In the genomic region with DNA sequence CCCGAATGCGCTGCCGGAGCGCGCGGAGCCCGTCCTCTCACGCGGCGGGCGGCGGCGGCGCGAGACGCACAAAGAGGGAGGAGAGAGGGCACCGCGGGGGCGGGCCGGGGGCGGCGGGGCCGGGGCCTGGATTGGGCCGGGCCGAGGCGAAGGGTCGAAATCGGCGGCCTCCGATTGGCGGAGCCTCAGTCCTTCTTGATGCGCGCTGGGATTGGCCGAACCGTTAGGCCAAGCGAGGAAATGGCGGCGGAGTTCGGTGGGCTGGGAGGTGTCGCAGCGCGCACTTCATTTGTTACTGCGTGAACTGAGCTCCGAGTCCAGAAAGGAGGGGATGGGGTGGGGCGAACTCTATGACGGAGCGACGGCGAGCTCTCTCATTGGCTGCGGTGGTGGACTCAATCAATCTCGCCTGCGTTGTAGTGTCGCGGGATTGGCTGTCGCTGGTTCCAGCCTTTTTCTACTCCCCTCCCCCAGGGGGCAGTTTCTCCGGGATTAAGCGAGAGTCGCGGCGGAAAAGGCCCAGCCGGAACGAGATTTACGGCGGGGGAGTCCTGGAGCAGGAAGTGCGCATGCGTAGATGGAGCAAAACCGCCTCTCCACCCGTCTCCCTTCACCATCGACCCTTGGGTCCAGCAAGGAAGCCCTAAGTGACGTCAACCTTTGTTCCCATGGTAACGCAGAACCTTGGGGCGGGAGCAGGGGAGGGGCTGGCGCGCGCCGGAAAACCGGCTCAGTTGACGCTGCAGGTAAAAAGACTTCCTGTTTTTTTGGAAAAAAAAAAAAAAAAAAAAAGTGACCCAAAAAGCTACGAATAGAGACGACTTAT, we compare ENCODE assay signal across 8 cellular contexts. TPM values are rescaled to one million over a fixed set of nuclear protein-coding genes. Genes with fewer than 3 reads are reported as not detected.
DNase-seq lines count a peak whose midpoint lies in the region; ATAC-seq and TF ChIP-seq lines count a peak whose summit lies in the region.

A gene with protein sequence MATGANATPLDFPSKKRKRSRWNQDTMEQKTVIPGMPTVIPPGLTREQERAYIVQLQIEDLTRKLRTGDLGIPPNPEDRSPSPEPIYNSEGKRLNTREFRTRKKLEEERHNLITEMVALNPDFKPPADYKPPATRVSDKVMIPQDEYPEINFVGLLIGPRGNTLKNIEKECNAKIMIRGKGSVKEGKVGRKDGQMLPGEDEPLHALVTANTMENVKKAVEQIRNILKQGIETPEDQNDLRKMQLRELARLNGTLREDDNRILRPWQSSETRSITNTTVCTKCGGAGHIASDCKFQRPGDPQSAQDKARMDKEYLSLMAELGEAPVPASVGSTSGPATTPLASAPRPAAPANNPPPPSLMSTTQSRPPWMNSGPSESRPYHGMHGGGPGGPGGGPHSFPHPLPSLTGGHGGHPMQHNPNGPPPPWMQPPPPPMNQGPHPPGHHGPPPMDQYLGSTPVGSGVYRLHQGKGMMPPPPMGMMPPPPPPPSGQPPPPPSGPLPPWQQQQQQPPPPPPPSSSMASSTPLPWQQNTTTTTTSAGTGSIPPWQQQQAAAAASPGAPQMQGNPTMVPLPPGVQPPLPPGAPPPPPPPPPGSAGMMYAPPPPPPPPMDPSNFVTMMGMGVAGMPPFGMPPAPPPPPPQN (minus strand): TSS at position 70 of the 826 bp plus-strand sequence. CDS start 150 bp downstream, outside the sequence.

- peak within 1 kb of the TSS; percentile 92 for H3K4me2 ChIP-seq in osteoblast (ENCODE audit: insufficient read depth, low read length)

- H3K36me3 Mint-ChIP-seq in activated naive CD8-positive, alpha-beta T cell treated with anti-CD3 and anti-CD28 coated beads, Interleukin-2, amount 10 ng/mL, durations not matched to agents 7 days and 5 days, result peaks cover 33% of the 10 kb centered on the region
- no peaks in the 10 kb centered on the region for H3K36me3 Mint-ChIP-seq in glutamatergic neuron (ENCODE audit: unreplicated experiment)

- H3K36me3 ChIP-seq in osteoblast (ENCODE audit: insufficient read depth, low read length), result peaks cover 32% of the 10 kb centered on the region
- peaks cover 25% of the 10 kb centered on the region for H3K36me3 ChIP-seq in thoracic aorta

- H3K4me3 ChIP-seq in osteoblast (ENCODE audit: insufficient read depth, low read length) (peak within 1 kb of the TSS; percentile 79), thoracic aorta (peak within 1 kb of the TSS; percentile 96)

- H3K27ac ChIP-seq in osteoblast (ENCODE audit: low read depth, low read length), result peak within 1 kb of the TSS; percentile 91
- H3K27ac ChIP-seq in thoracic aorta, result peak within 1 kb of the TSS; percentile 99 to 100

- H3K27ac Mint-ChIP-seq in activated naive CD8-positive, alpha-beta T cell treated with anti-CD3 and anti-CD28 coated beads, Interleukin-2, amount 10 ng/mL, durations not matched to agents 7 days and 5 days, result peak within 1 kb of the TSS; percentile 97
- H3K27ac Mint-ChIP-seq in glutamatergic neuron (ENCODE audit: unreplicated experiment), result peak within 1 kb of the TSS; percentile 92

- H3K27me3 Mint-ChIP-seq in activated naive CD8-positive, alpha-beta T cell treated with anti-CD3 and anti-CD28 coated beads, Interleukin-2, amount 10 ng/mL, durations not matched to agents 7 days and 5 days, result no peaks in the 10 kb centered on the region
- peaks cover 12% of the 10 kb centered on the region for H3K27me3 Mint-ChIP-seq in glutamatergic neuron (ENCODE audit: unreplicated experiment)

- H3K4me1 ChIP-seq in osteoblast (ENCODE audit: insufficient read depth, low read length) (peaks cover 15% of the 10 kb centered on the region), thoracic aorta (ENCODE audit: control insufficient read depth in 1 of 2, low read depth in 2 of 2) (peaks cover 31 to 36% of the 10 kb centered on the region in 2 donors)

- H3K9me3 ChIP-seq in osteoblast (ENCODE audit: low read depth, low read length), result no peaks in the 10 kb centered on the region
- no peaks in the 10 kb centered on the region for H3K9me3 ChIP-seq in thoracic aorta

- peaks cover 39% of the 10 kb centered on the region for H3K79me2 ChIP-seq in osteoblast (ENCODE audit: insufficient read depth, low read length)

- H3K4me1 Mint-ChIP-seq in activated naive CD8-positive, alpha-beta T cell treated with anti-CD3 and anti-CD28 coated beads, Interleukin-2, amount 10 ng/mL, durations not matched to agents 7 days and 5 days, result peaks cover 47% of the 10 kb centered on the region
- H3K4me1 Mint-ChIP-seq in glutamatergic neuron (ENCODE audit: low read depth, unreplicated experiment), result peaks cover 20% of the 10 kb centered on the region

- no peaks in the 10 kb centered on the region for H3K9me3 Mint-ChIP-seq in activated naive CD8-positive, alpha-beta T cell treated with anti-CD3 and anti-CD28 coated beads, Interleukin-2, amount 10 ng/mL, durations not matched to agents 7 days and 5 days
- H3K9me3 Mint-ChIP-seq in glutamatergic neuron (ENCODE audit: unreplicated experiment), result peaks cover 11% of the 10 kb centered on the region

- ATAC-seq in HG02623 (IDR thresholded peaks at IDR 0.05; ENCODE audit: unreplicated experiment), result peak; percentile 78
- peak; percentile 89 for ATAC-seq in activated naive CD8-positive, alpha-beta T cell treated with anti-CD3 and anti-CD28 coated beads, Interleukin-2, amount 10 ng/mL, durations not matched to agents 7 days and 5 days (ENCODE audit: low read depth)
- peak; percentile 92 for ATAC-seq in thoracic aorta (ENCODE audit: insufficient number of reproducible peaks, low FRiP score, low read depth)

- no peak for TF ChIP-seq CTCF in GM10266 (IDR thresholded peaks at IDR 0.05; ENCODE audit: control insufficient read depth, insufficient read depth, low read depth, missing control alignments)
- no peak for TF ChIP-seq CTCF in glutamatergic neuron (IDR thresholded peaks at IDR 0.05; ENCODE audit: partially characterized antibody, unreplicated experiment)
- no peak for TF ChIP-seq CTCF in osteoblast (IDR thresholded peaks at IDR 0.05; ENCODE audit: extremely low read depth, low read depth, low read length)
- TF ChIP-seq CTCF in thoracic aorta (IDR thresholded peaks at IDR 0.05), result no peak

- POLR2A ChIA-PET in activated naive CD8-positive, alpha-beta T cell treated with anti-CD3 and anti-CD28 coated beads, Interleukin-2, amount 10 ng/mL, durations not matched to agents 7 days and 5 days (lab: Charles Lee), result interaction anchor here (0.6 to 11.0 kb wide), 24 partner anchors 10 to 640 kb away, joined by 3 to 157 read pairs (median 6); a partner anchor contains a TSS

- H3K27me3 ChIP-seq in osteoblast (ENCODE audit: insufficient read depth, low read length) (no peaks in the 10 kb centered on the region), thoracic aorta (replicated peaks; ENCODE audit: insufficient read depth) (no peaks in the 10 kb centered on the region)

- peak within 1 kb of the TSS; percentile 88 for H2AFZ ChIP-seq in osteoblast (ENCODE audit: low read length)

- peak within 1 kb of the TSS; percentile 88 for H3K4me3 Mint-ChIP-seq in activated naive CD8-positive, alpha-beta T cell treated with anti-CD3 and anti-CD28 coated beads, Interleukin-2, amount 10 ng/mL, durations not matched to agents 7 days and 5 days
- H3K4me3 Mint-ChIP-seq in glutamatergic neuron (ENCODE audit: unreplicated experiment), result peak within 1 kb of the TSS; percentile 95

- peaks cover 36% of the 10 kb centered on the region for H4K20me1 ChIP-seq in osteoblast (ENCODE audit: insufficient read depth, low read length)

- DNase-seq in GM10266 (ENCODE audit: extremely low spot score) (peak; percentile 98), NCI-H1105 (lab: John Stamatoyannopoulos, UW) (peak; percentile 100), SKM-1 treated with dmso at 0.1 percent for 144 hours (lab: John Stamatoyannopoulos, UW; ENCODE audit: unreplicated experiment) (peak; percentile 99), glutamatergic neuron (peak; percentile 98), osteoblast (ENCODE audit: insufficient read length, low spot score, missing footprints) (peak; percentile 98), thoracic aorta (ENCODE audit: low spot score) (peak; percentile 98)
- DNase-seq in activated naive CD8-positive, alpha-beta T cell treated with anti-CD3 and anti-CD28 coated beads, Interleukin-2, amount 10 ng/mL, durations not matched to agents 7 days and 5 days, result peak; percentile 95

RNA-seq across cellular contexts. Expression of the gene that starts here (rescaled TPM):
- 100 to 1,000 TPM; 519 to 524 TPM for total RNA-seq in activated naive CD8-positive, alpha-beta T cell treated with anti-CD3 and anti-CD28 coated beads, Interleukin-2, amount 10 ng/mL, durations not matched to agents 7 days and 5 days
- total RNA-seq in glutamatergic neuron (ENCODE audit: unreplicated experiment), result 415 TPM
- 114 and 130 TPM in 2 replicates for total RNA-seq in osteoblast
- 100 to 1,000 TPM; 250 to 512 TPM for total RNA-seq in thoracic aorta

Comparison
In these comparisons a context has a peak if more than half of its experiments do, and no peak if none do; other contexts are left out.
1. Peak in every context shown above with its lines: DNase-seq, ATAC-seq, H3K4me3 ChIP-seq and H3K27ac ChIP-seq.